Comparison of ENCODE assay signal across 14 cellular contexts in the genomic region with DNA sequence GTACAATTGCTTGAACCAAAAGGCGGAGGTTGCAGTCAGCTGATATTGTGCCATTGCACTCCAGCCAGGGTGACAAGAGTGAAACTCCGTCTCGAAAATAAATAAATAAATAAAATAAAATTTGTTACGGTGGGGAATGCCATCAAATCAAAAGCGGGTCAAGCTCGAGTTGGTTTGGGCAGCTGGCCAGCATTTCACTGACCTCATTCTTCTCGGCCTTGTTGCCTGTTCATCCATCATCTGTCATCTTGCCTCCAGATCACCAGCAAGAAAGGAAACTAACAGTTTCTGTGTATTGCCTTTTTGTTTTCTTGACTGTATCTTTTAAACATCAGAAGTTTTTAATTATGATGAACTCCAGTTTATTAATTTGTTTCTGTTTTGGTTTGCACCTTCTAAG.
"Had no signal": no experiment of that assay in that cellular context is flagged by ENCODE, and none has a peak within 500 bp of the region (broad histone marks: within the 10 kb centered on the region; RNA-seq: fewer than 3 reads in every experiment).

No MANE protein-coding gene starts in this region.

- H3K4me3 ChIP-seq: hepatocyte, lower lobe of right lung, pancreas, right atrium auricular region, smooth muscle cell, tibial nerve had no signal

- H3K9me3 ChIP-seq: lower lobe of right lung, pancreas, right atrium auricular region had no signal

- H3K27ac ChIP-seq: hepatocyte, lower lobe of right lung, pancreas, right atrium auricular region, tibial nerve had no signal

- H3K4me1 ChIP-seq: lower lobe of right lung, pancreas, right atrium auricular region, tibial nerve had no signal

- H3K36me3 ChIP-seq: lower lobe of right lung, pancreas, right atrium auricular region, tibial nerve had no signal

- DNase-seq: activated B cell treated with CpG ODN at 0.5 μM for 24 hours; activated CD4-positive, alpha-beta T cell treated with anti-CD3 and anti-CD28 coated beads, Interleukin-2, amount 10 ng/mL, durations not matched to agents 7 days and 5 days; activated CD8-positive, alpha-beta memory T cell treated with anti-CD3 and anti-CD28 coated beads for 24 hours; effector memory CD4-positive, alpha-beta T cell; lower lobe of right lung; naive B cell; T-helper 17 cell had no signal

- H3K27me3 ChIP-seq: hepatocyte, pancreas, right atrium auricular region, tibial nerve had no signal

- ATAC-seq: activated naive CD4-positive, alpha-beta T cell treated with anti-CD3 and anti-CD28 coated beads, Interleukin-2, amount 50 U/mL, for 72 hours; lower lobe of right lung; pancreas; stimulated activated effector memory CD8-positive, alpha-beta T cell treated with anti-CD3 and anti-CD28 coated beads, Interleukin-12 subunit alpha, Interleukin-12 subunit beta, amount 100 ng/mL, for 72 hours; T-helper 17 cell had no signal
